In the genomic region with DNA sequence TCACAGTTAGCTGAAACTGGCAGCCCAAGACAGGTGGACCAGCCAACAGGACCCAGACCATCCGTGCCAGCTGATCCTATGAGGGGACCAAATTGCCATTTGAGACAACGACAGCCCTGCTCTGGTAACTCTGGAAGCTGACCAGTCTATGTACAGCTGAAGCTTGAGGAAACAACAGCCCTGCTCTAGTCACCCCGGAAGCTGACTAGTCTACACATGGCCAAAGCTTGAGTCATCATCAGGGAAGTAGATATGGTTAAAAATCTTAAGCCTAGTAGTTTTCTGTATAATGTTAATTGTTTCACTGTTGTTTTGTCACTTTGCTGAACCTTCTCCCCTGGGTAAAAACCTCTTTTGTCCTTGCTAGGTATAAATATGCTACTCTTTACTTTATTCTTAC, we compare ENCODE assay signal across 23 cellular contexts.
"Had no signal": no experiment of that assay in that cellular context is flagged by ENCODE, and none has a peak within 500 bp of the region (broad histone marks: within the 10 kb centered on the region; RNA-seq: fewer than 3 reads in every experiment).

No MANE protein-coding gene starts in this region.

- H3K4me3 Mint-ChIP-seq: activated CD4-positive, alpha-beta T cell treated with anti-CD3 and anti-CD28 coated beads, Interleukin-2, amount 10 ng/mL, durations not matched to agents 24 days and 14 days; activated CD8-positive, alpha-beta T cell treated with anti-CD3 and anti-CD28 coated beads, Interleukin-2, amount 10 ng/mL, durations not matched to agents 7 days and 5 days; activated naive CD8-positive, alpha-beta T cell treated with anti-CD3 and anti-CD28 coated beads, Interleukin-2, amount 50 U/mL, for 24 hours; activated T-cell treated with anti-CD3 and anti-CD28 coated beads, Interleukin-2, amount 50 U/mL, for 24 hours; memory B cell; neural crest cell; stimulated activated naive B cell treated with anti-CD40 and anti-IgM and Interleukin-4, amounts not matched to agents 10 μg/mL and 1 μg/mL and 100 μg/mL, for 72 hours had no signal

- H3K36me3 ChIP-seq: brain microvascular endothelial cell, thoracic aorta had no signal

- H3K4me1 Mint-ChIP-seq: activated CD4-positive, alpha-beta T cell treated with anti-CD3 and anti-CD28 coated beads, Interleukin-2, amount 10 ng/mL, durations not matched to agents 24 days and 14 days; activated naive CD8-positive, alpha-beta T cell treated with anti-CD3 and anti-CD28 coated beads, Interleukin-2, amount 50 U/mL, for 24 hours; memory B cell; naive B cell; neural crest cell; stimulated activated naive B cell treated with anti-CD40 and anti-IgM and Interleukin-4, amounts not matched to agents 10 μg/mL and 1 μg/mL and 100 μg/mL, for 72 hours had no signal

- ATAC-seq: activated CD8-positive, alpha-beta T cell treated with anti-CD3 and anti-CD28 coated beads, Interleukin-2, amount 10 ng/mL, durations not matched to agents 7 days and 5 days; activated naive CD8-positive, alpha-beta T cell treated with anti-CD3 and anti-CD28 coated beads, Interleukin-2, amount 50 U/mL, for 24 hours; left ventricle myocardium superior; mucosa of descending colon; stimulated activated naive B cell treated with anti-CD40 and anti-IgM and Interleukin-4, amounts not matched to agents 10 μg/mL and 1 μg/mL and 100 μg/mL, for 72 hours had no signal

- H3K27me3 ChIP-seq: brain microvascular endothelial cell had no signal

- H3K27ac Mint-ChIP-seq: activated CD4-positive, alpha-beta T cell treated with anti-CD3 and anti-CD28 coated beads, Interleukin-2, amount 10 ng/mL, durations not matched to agents 24 days and 14 days; activated CD8-positive, alpha-beta T cell treated with anti-CD3 and anti-CD28 coated beads, Interleukin-2, amount 10 ng/mL, durations not matched to agents 7 days and 5 days; activated naive CD8-positive, alpha-beta T cell treated with anti-CD3 and anti-CD28 coated beads, Interleukin-2, amount 50 U/mL, for 24 hours; activated T-cell treated with anti-CD3 and anti-CD28 coated beads, Interleukin-2, amount 50 U/mL, for 24 hours; activated T-helper 2 cell treated with anti-CD3 and anti-CD28 coated beads, Interferon-gamma antibody, Interleukin-2, Interleukin-4, amounts not matched to agents 10 μg/mL and 5 μg/mL and 100 μg/mL, durations not matched to agents 14 hours and 24 hours and 36 hours; memory B cell; naive B cell; progenitor cell of endocrine pancreas; stimulated activated naive B cell treated with anti-CD40 and anti-IgM and Interleukin-4, amounts not matched to agents 10 μg/mL and 1 μg/mL and 100 μg/mL, for 72 hours had no signal

- H3K4me3 ChIP-seq: mucosa of descending colon, thoracic aorta had no signal

- H3K27me3 Mint-ChIP-seq: activated CD4-positive, alpha-beta T cell treated with anti-CD3 and anti-CD28 coated beads, Interleukin-2, amount 10 ng/mL, durations not matched to agents 24 days and 14 days; activated naive CD8-positive, alpha-beta T cell treated with anti-CD3 and anti-CD28 coated beads, Interleukin-2, amount 50 U/mL, for 24 hours; activated T-cell treated with anti-CD3 and anti-CD28 coated beads, Interleukin-2, amount 50 U/mL, for 24 hours; memory B cell; naive B cell; progenitor cell of endocrine pancreas; stimulated activated naive B cell treated with anti-CD40 and anti-IgM and Interleukin-4, amounts not matched to agents 10 μg/mL and 1 μg/mL and 100 μg/mL, for 72 hours had no signal

- H3K27ac ChIP-seq: brain microvascular endothelial cell, thoracic aorta had no signal

- DNase-seq: activated CD4-positive, alpha-beta T cell treated with anti-CD3 and anti-CD28 coated beads, Interleukin-2, amount 10 ng/mL, durations not matched to agents 24 days and 14 days; activated CD8-positive, alpha-beta T cell treated with anti-CD3 and anti-CD28 coated beads, Interleukin-2, amount 10 ng/mL, durations not matched to agents 7 days and 5 days; activated naive CD4-positive, alpha-beta T cell treated with Interleukin-2 at 50 U/mL for 16 hours; activated naive CD8-positive, alpha-beta T cell treated with anti-CD3 and anti-CD28 coated beads, Interleukin-2, amount 50 U/mL, for 24 hours; activated T-cell treated with anti-CD3 and anti-CD28 coated beads, Interleukin-2, amount 50 U/mL, for 24 hours; aorta; brain microvascular endothelial cell; cortex of kidney; effector CD8-positive, alpha-beta T cell; foreskin fibroblast; glutamatergic neuron; kidney glomerular epithelial cell; left ventricle myocardium superior; mucosa of descending colon; naive B cell; stimulated activated naive B cell treated with anti-CD40 and anti-IgM and Interleukin-4, amounts not matched to agents 10 μg/mL and 1 μg/mL and 100 μg/mL, for 72 hours; T1000 had no signal

- FAIRE-seq: endothelial cell of umbilical vein had no signal
